ENCODE assay signal across 35 cellular contexts in genomic region chr16:24883714-24884151, GRCh38. TPM values are rescaled to one million over a fixed set of nuclear protein-coding genes. Genes with fewer than 3 reads are reported as not detected.
DNase-seq lines count a peak whose midpoint lies in the region; ATAC-seq, FAIRE-seq and TF ChIP-seq lines count a peak whose summit lies in the region.
"Had no signal": no experiment of that assay in that cellular context is flagged by ENCODE, and none has a peak within 500 bp of the region (broad histone marks: within the 10 kb centered on the region; RNA-seq: fewer than 3 reads in every experiment).

No MANE protein-coding gene starts in this region.

- H3K9me3 Mint-ChIP-seq in endothelial cell (ENCODE audit: unreplicated experiment): no peaks in the 10 kb centered on the region

- no peaks in the 10 kb centered on the region for H3K4me1 Mint-ChIP-seq in endothelial cell (ENCODE audit: unreplicated experiment)

- CTCF ChIA-PET in A549 (lab: Yijun Ruan, JAX): interaction anchor here (0.7 to 1.2 kb wide), 3 partner anchors 22 to 47 kb away, joined by 3 to 4 read pairs (median 3); no protein-coding TSS in a partner anchor

- peak in 1 of 2 experiments; percentile 25 for DNase-seq in A549 (ENCODE audit: low read depth in 1 of 2, low spot score in 1 of 2)
- DNase-seq in RPMI8226: peak; percentile 56
- DNase-seq in endothelial cell (ENCODE audit: low spot score): no peak
- DNase-seq in C1 segment of cervical spinal cord (lab: John Stamatoyannopoulos, UW): no peak
- DNase-seq in stimulated activated CD4-positive, alpha-beta T cell treated with anti-CD3 and anti-CD28 coated beads, Interleukin-4, amount 100 ng/mL, for 24 hours: no peak
- DNase-seq in NCI-H1105 (lab: John Stamatoyannopoulos, UW): no peak
- DNase-seq in hypothalamus (lab: John Stamatoyannopoulos, UW): no peak
- DNase-seq: activated CD4-positive, alpha-beta T cell treated with anti-CD3 and anti-CD28 coated beads, Interleukin-2, amount 50 U/mL, for 48 hours; activated gamma-delta T cell treated with Interleukin-2 at 50 U/mL for 16 hours; activated T-cell treated with anti-CD3 and anti-CD28 coated beads, Interleukin-2, amount 50 U/mL, for 48 hours; CD4-positive, alpha-beta T cell; colonic mucosa; effector CD8-positive, alpha-beta T cell; EL; KG1; left ventricle myocardium inferior; MG63; NCI-H1417; NCI-H2029; NCI-H526 treated with DMSO at 0.1 percent for 48 hours; stimulated activated CD4-positive, alpha-beta T cell treated with anti-CD3 and anti-CD28 coated beads, Interleukin-1b, Interleukin-23, amount 100 ng/mL, for 48 hours; stimulated activated naive CD8-positive, alpha-beta T cell treated with anti-CD3 and anti-CD28 coated beads, Interleukin-15, Interleukin-2, amounts not matched to agents 100 U/mL and 50 U/mL, for 24 hours had no signal

- H3K27ac ChIP-seq in A549: no peak overlapping the region
- H3K27ac ChIP-seq: ascending aorta, cardiac muscle cell, colonic mucosa, left ventricle myocardium inferior, SJSA1 had no signal

- no peak for FAIRE-seq in A549 (lab: Jason Lieb, UNC)
- FAIRE-seq: A204.1, GM12892, islet of Langerhans, urothelium cell line had no signal

- no peaks in the 10 kb centered on the region for H3K9me3 ChIP-seq in A549
- H3K9me3 ChIP-seq: colonic mucosa, MG63, SJSA1 had no signal

- TF ChIP-seq RAD21 in A549 (conservative IDR thresholded peaks at IDR 0.05 in 1 of 2, IDR thresholded peaks at IDR 0.05 in 1 of 2): no peak
- no peak for TF ChIP-seq RAD21 in Ishikawa (IDR thresholded peaks at IDR 0.05; ENCODE audit: low read depth)

- ATAC-seq in A549: peak in 1 of 2 experiments; percentile 32; a peak in 2 of 6 replicates
- ATAC-seq: HCT116; stimulated activated naive CD8-positive, alpha-beta T cell treated with anti-CD3 and anti-CD28 coated beads, Interleukin-15, Interleukin-2, amounts not matched to agents 100 U/mL and 50 U/mL, for 24 hours had no signal

- peaks cover 6% of the 10 kb centered on the region for H3K27me3 Mint-ChIP-seq in endothelial cell (ENCODE audit: unreplicated experiment)
- H3K27me3 Mint-ChIP-seq: CD4-positive, alpha-beta T cell had no signal

- no peaks in the 10 kb centered on the region for H3K36me3 Mint-ChIP-seq in endothelial cell (ENCODE audit: low read depth, unreplicated experiment)

- H3K4me3 Mint-ChIP-seq in endothelial cell (ENCODE audit: unreplicated experiment): no peak overlapping the region
- H3K4me3 Mint-ChIP-seq: CD4-positive, alpha-beta T cell had no signal

- no peak overlapping the region for H3K4me3 ChIP-seq in A549
- H3K4me3 ChIP-seq: ascending aorta, cardiac muscle cell, colonic mucosa, left ventricle myocardium inferior, MG63, SJSA1, smooth muscle cell had no signal

- no peak overlapping the region for H3K4me2 ChIP-seq in A549
- H3K4me2 ChIP-seq: smooth muscle cell had no signal

- 82% methylated on average over 12 of the region's 12 CpGs for WGBS in A549 (ENCODE audit: missing lambda C conversion rate)

- H3K4me1 ChIP-seq in A549: no peaks in the 10 kb centered on the region
- H3K4me1 ChIP-seq: ascending aorta, colonic mucosa, left ventricle myocardium inferior had no signal

- peak overlapping the region; percentile 24 for H3K27ac Mint-ChIP-seq in endothelial cell (ENCODE audit: unreplicated experiment)
- H3K27ac Mint-ChIP-seq: CD4-positive, alpha-beta T cell had no signal

- TF ChIP-seq CTCF in A549 (IDR thresholded peaks at IDR 0.05): no peak
- no peak for TF ChIP-seq CTCF in endothelial cell (IDR thresholded peaks at IDR 0.05; ENCODE audit: unreplicated experiment)

- TF ChIP-seq EP300 in A549 (IDR thresholded peaks at IDR 0.05) (no peak), Ishikawa (IDR thresholded peaks at IDR 0.05; ENCODE audit: borderline replicate concordance) (no peak)

- POLR2A ChIA-PET in A549 (lab: Yijun Ruan, JAX): no interaction called here

- TF ChIP-seq POLR2A in A549 (IDR thresholded peaks at IDR 0.05; ENCODE audit: low read length): no peak

TF ChIP-seq in A549, 52 proteins besides CTCF, POLR2A, EP300 and RAD21:
- TF ChIP-seq USF2 (IDR thresholded peaks at IDR 0.05): peak; percentile 57; the same call in 1 of the 2 replicates
- no peak for TF ChIP-seq ESRRA (IDR thresholded peaks at IDR 0.05; ENCODE audit: borderline replicate concordance, low read length)

TF ChIP-seq in Ishikawa, 13 proteins besides CTCF, POLR2A, EP300 and RAD21:
- no peak for TF ChIP-seq TCF12 (IDR thresholded peaks at IDR 0.05; ENCODE audit: low read depth)
- no peak for TF ChIP-seq EGR1 (IDR thresholded peaks at IDR 0.05)
- no peak for TF ChIP-seq TEAD4 (IDR thresholded peaks at IDR 0.05)
- TF ChIP-seq, protein P1, sequence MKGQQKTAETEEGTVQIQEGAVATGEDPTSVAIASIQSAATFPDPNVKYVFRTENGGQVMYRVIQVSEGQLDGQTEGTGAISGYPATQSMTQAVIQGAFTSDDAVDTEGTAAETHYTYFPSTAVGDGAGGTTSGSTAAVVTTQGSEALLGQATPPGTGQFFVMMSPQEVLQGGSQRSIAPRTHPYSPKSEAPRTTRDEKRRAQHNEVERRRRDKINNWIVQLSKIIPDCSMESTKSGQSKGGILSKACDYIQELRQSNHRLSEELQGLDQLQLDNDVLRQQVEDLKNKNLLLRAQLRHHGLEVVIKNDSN (IDR thresholded peaks at IDR 0.05): peak; percentile 81
- TF ChIP-seq TAF1 (IDR thresholded peaks at IDR 0.05; ENCODE audit: low read depth): no peak

RNA-seq across cellular contexts. Expression of gene SLC5A11, which starts 38.0 kb away (rescaled TPM):
- polyA plus RNA-seq in A549 (2011; rRNA removed) (0.43 and 1.3 TPM in 2 replicates), A549 (2017; fragmentation: RNase III; extraction: RNeasy Plus Mini Kit Qiagen cat#74134 plus additional on column Dnase treatment) (0.30 to 0.40 TPM (median 0.38 TPM) in 3 replicates)
- polyA plus RNA-seq in A549 (2012; cell fraction: cytosol; rRNA removed): 0.24 and 0.58 TPM in 2 replicates
- polyA plus RNA-seq in A549 (2012; cell fraction: nucleus; rRNA removed): 1.2 and 1.8 TPM in 2 replicates
- 1.9 and 2.6 TPM in 2 replicates for polyA minus RNA-seq in A549 (2011; rRNA and poly(A)+ RNA removed)
- not detected for total RNA-seq in endothelial cell (ENCODE audit: unreplicated experiment)
- total RNA-seq: ascending aorta; cardiac muscle cell; epithelial cell of proximal tubule; smooth muscle cell; T-helper 1 cell treated with Interleukin-12 subunit alpha and Interleukin-12 subunit beta and Interleukin-4 antibody, amounts not matched to agents 30 ng/mL and 1 ng/mL, for 36 hours; temporal lobe had no signal
- polyA plus RNA-seq: cardiac muscle cell, smooth muscle cell had no signal
